In the genomic region with DNA sequence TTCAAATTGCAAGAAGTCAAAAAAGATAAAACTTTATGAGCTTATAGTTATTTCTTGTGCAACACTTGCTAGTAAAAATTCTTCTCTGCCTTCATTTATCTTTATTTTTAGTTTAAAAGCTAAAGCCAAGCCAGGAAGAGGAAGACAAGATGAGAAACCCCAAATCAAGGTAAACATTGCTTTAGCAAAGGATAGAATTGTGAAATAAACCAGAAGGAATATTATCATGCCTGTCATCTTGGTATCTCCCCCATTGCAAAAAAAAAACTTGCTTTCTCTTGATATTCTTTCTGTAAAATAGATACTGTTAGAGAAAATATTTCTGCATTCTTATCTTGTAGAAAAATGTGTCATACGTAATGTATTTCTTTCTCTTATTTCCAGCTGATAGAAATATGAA, we compare ENCODE assay signal across 19 cellular contexts.
DNase-seq lines count a peak whose midpoint lies in the region; FAIRE-seq and TF ChIP-seq lines count a peak whose summit lies in the region.
"Had no signal": no experiment of that assay in that cellular context is flagged by ENCODE, and none has a peak within 500 bp of the region (broad histone marks: within the 10 kb centered on the region; RNA-seq: fewer than 3 reads in every experiment).

No MANE protein-coding gene starts in this region.

- DNase-seq in BJ (ENCODE audit: low read depth): peak; percentile 80
- peak; percentile 13 for DNase-seq in NB4 (ENCODE audit: low read depth)
- no peak for DNase-seq in progenitor cell of endocrine pancreas (ENCODE audit: low spot score, unreplicated experiment)
- no peak for DNase-seq in stimulated activated CD4-positive, alpha-beta T cell treated with anti-CD3 and anti-CD28 coated beads, Interleukin-12 subunit alpha, Interleukin-12 subunit beta, amount 100 ng/mL, for 4 hours
- no peak for DNase-seq in KBM-7
- no peak for DNase-seq in CD4-positive, alpha-beta memory T cell
- no peak for DNase-seq in germinal center (ENCODE audit: low spot score)
- DNase-seq: CD8-positive, alpha-beta T cell; DMS79 treated with DMSO at 0.1 percent for 48 hours; GF-D8; MM.1S; NCI-H1436; NCI-H2081 treated with DMSO at 0.1 percent for 48 hours; NCI-H345; PC-9 had no signal

- H3K4me1 Mint-ChIP-seq in progenitor cell of endocrine pancreas (ENCODE audit: low read depth): peaks cover 11% of the 10 kb centered on the region
- H3K4me1 Mint-ChIP-seq in CD4-positive, alpha-beta memory T cell: no peaks in the 10 kb centered on the region
- H3K4me1 Mint-ChIP-seq: B cell had no signal

- H3K27me3 ChIP-seq in BJ (ENCODE audit: control insufficient read depth, insufficient read depth, low read length): no peaks in the 10 kb centered on the region
- H3K27me3 ChIP-seq in CD4-positive, alpha-beta memory T cell (ENCODE audit: insufficient read depth, low read length): no peaks in the 10 kb centered on the region

- in situ Hi-C loops in KBM-7 (cut with MboI; ENCODE audit: low pct_unique_long_range_greater_than_20kb, low sequenced_read_pairs): no loop called here

- FAIRE-seq in endometrium (lab: Jason Lieb, UNC): peak; percentile 99
- FAIRE-seq: D721Med had no signal

- POLR2A ChIA-PET in BJ (lab: Charles Lee): no interaction called here
- POLR2A ChIA-PET in CD4-positive, alpha-beta memory T cell (lab: Charles Lee; ENCODE audit: partially characterized antibody): no interaction called here

- H3K27ac ChIP-seq in CD4-positive, alpha-beta memory T cell (ENCODE audit: low read depth, low read length): no peak overlapping the region
- H3K27ac ChIP-seq: KMS-11, PC-9 had no signal

- peaks cover 5% of the 10 kb centered on the region for H3K36me3 Mint-ChIP-seq in progenitor cell of endocrine pancreas (ENCODE audit: insufficient read depth)
- no peaks in the 10 kb centered on the region for H3K36me3 Mint-ChIP-seq in CD4-positive, alpha-beta memory T cell
- H3K36me3 Mint-ChIP-seq: CD8-positive, alpha-beta T cell had no signal

- no peak overlapping the region for H3K4me3 Mint-ChIP-seq in progenitor cell of endocrine pancreas (ENCODE audit: low read depth)
- no peak overlapping the region for H3K4me3 Mint-ChIP-seq in CD4-positive, alpha-beta memory T cell
- H3K4me3 Mint-ChIP-seq: B cell; CD8-positive, alpha-beta T cell had no signal

- H3K4me1 ChIP-seq in CD4-positive, alpha-beta memory T cell (ENCODE audit: insufficient read depth, low read length): no peaks in the 10 kb centered on the region

- intact Hi-C loops in CD4-positive, alpha-beta memory T cell (cut with micrococcal nuclease): no loop called here

- no peaks in the 10 kb centered on the region for H3K9me3 ChIP-seq in CD4-positive, alpha-beta memory T cell (ENCODE audit: control insufficient read depth in 1 of 2, low read length in 2 of 2)

- H3K4me3 ChIP-seq in BJ (ENCODE audit: low read depth, low read length) (no peak overlapping the region), NB4 (ENCODE audit: low read depth, low read length) (no peak overlapping the region)
- H3K4me3 ChIP-seq in CD4-positive, alpha-beta memory T cell (ENCODE audit: low read length in 2 of 2): no peak overlapping the region
- H3K4me3 ChIP-seq: PC-9 had no signal

- peak overlapping the region; percentile 50 for H3K27ac Mint-ChIP-seq in progenitor cell of endocrine pancreas
- no peak overlapping the region for H3K27ac Mint-ChIP-seq in CD4-positive, alpha-beta memory T cell
- H3K27ac Mint-ChIP-seq: B cell; CD8-positive, alpha-beta T cell had no signal

- no peak for TF ChIP-seq POLR2A in NB4 (IDR thresholded peaks at IDR 0.05; ENCODE audit: extremely low read depth, insufficient read length)

- CTCF ChIA-PET in BJ (lab: Yijun Ruan, JAX): interaction anchor here (1.6 kb wide), 1 partner anchor 14 kb away, joined by 4 read pairs; no protein-coding TSS in a partner anchor
- CTCF ChIA-PET in CD4-positive, alpha-beta memory T cell (lab: Charles Lee; ENCODE audit: partially characterized antibody): no interaction called here

- no peaks in the 10 kb centered on the region for H3K27me3 Mint-ChIP-seq in progenitor cell of endocrine pancreas
- no peaks in the 10 kb centered on the region for H3K27me3 Mint-ChIP-seq in CD4-positive, alpha-beta memory T cell
- H3K27me3 Mint-ChIP-seq: B cell had no signal

- TF ChIP-seq CTCF in BJ (IDR thresholded peaks at IDR 0.05; ENCODE audit: insufficient read depth, low read depth, low read length): no peak
- no peak for TF ChIP-seq CTCF in NB4 (IDR thresholded peaks at IDR 0.05; ENCODE audit: low read depth, low read length)
- no peak for TF ChIP-seq CTCF in progenitor cell of endocrine pancreas (IDR thresholded peaks at IDR 0.05; ENCODE audit: unreplicated experiment)

- peaks cover 12% of the 10 kb centered on the region for H3K9me3 Mint-ChIP-seq in progenitor cell of endocrine pancreas (ENCODE audit: low read depth)
- peaks cover 0 to 9% (median 3%) of the 10 kb centered on the region in 8 donors for H3K9me3 Mint-ChIP-seq in CD4-positive, alpha-beta memory T cell
- H3K9me3 Mint-ChIP-seq: CD8-positive, alpha-beta T cell had no signal

- no peaks in the 10 kb centered on the region for H3K36me3 ChIP-seq in BJ (ENCODE audit: control insufficient read depth, insufficient read depth, low read length)
- H3K36me3 ChIP-seq in CD4-positive, alpha-beta memory T cell (ENCODE audit: insufficient read depth, low read length): no peaks in the 10 kb centered on the region

Comparison
In these comparisons a context has a peak if more than half of its experiments do, and no peak if none do; other contexts are left out.
1. DNase-seq: peak in BJ (single experiment) and NB4 (single experiment); none in progenitor cell of endocrine pancreas (single experiment), stimulated activated CD4-positive, alpha-beta T cell treated with anti-CD3 and anti-CD28 coated beads, Interleukin-12 subunit alpha, Interleukin-12 subunit beta, amount 100 ng/mL, for 4 hours (single experiment), KBM-7 (single experiment), CD4-positive, alpha-beta memory T cell (0 of 5) and germinal center (single experiment).